Comparison of ENCODE assay signal across 8 cellular contexts in genomic region chr12:94873368-94874085, GRCh38.
DNase-seq lines count a peak whose midpoint lies in the region; ATAC-seq, FAIRE-seq and TF ChIP-seq lines count a peak whose summit lies in the region.

No MANE protein-coding gene starts in this region.

- H3K4me3 Mint-ChIP-seq in activated naive CD8-positive, alpha-beta T cell treated with anti-CD3 and anti-CD28 coated beads, Interleukin-2, amount 50 U/mL, for 24 hours = peak overlapping the region; percentile 71
- peak overlapping the region; percentile 81 to 83 for H3K4me3 Mint-ChIP-seq in stimulated activated naive CD8-positive, alpha-beta T cell treated with anti-CD3 and anti-CD28 coated beads, Interleukin-15, amount 100 ng/mL, for 72 hours

- ATAC-seq in GM19328 (IDR thresholded peaks at IDR 0.05; ENCODE audit: unreplicated experiment) (peak; percentile 58), HG03280 (IDR thresholded peaks at IDR 0.05; ENCODE audit: unreplicated experiment) (peak; percentile 81), GM18870 (IDR thresholded peaks at IDR 0.05; ENCODE audit: unreplicated experiment) (no peak)
- peak; percentile 34 for ATAC-seq in activated naive CD8-positive, alpha-beta T cell treated with anti-CD3 and anti-CD28 coated beads, Interleukin-2, amount 50 U/mL, for 24 hours
- peak; percentile 59 for ATAC-seq in stimulated activated naive CD8-positive, alpha-beta T cell treated with anti-CD3 and anti-CD28 coated beads, Interleukin-15, amount 100 ng/mL, for 72 hours

- H3K27ac Mint-ChIP-seq in activated naive CD8-positive, alpha-beta T cell treated with anti-CD3 and anti-CD28 coated beads, Interleukin-2, amount 50 U/mL, for 24 hours = no peak overlapping the region
- peak overlapping the region in 1 of 2 donors; percentile 54 for H3K27ac Mint-ChIP-seq in stimulated activated naive CD8-positive, alpha-beta T cell treated with anti-CD3 and anti-CD28 coated beads, Interleukin-15, amount 100 ng/mL, for 72 hours

- peaks cover 11% of the 10 kb centered on the region for H3K4me1 Mint-ChIP-seq in activated naive CD8-positive, alpha-beta T cell treated with anti-CD3 and anti-CD28 coated beads, Interleukin-2, amount 50 U/mL, for 24 hours
- peaks cover 18% of the 10 kb centered on the region for H3K4me1 Mint-ChIP-seq in stimulated activated naive CD8-positive, alpha-beta T cell treated with anti-CD3 and anti-CD28 coated beads, Interleukin-15, amount 100 ng/mL, for 72 hours

- peak; percentile 6 for DNase-seq in EH (ENCODE audit: low read depth)
- DNase-seq in activated naive CD8-positive, alpha-beta T cell treated with anti-CD3 and anti-CD28 coated beads, Interleukin-2, amount 50 U/mL, for 24 hours = no peak
- DNase-seq in iPS-NIHi7 (ENCODE audit: extremely low spot score) = peak; percentile 74
- no peak for DNase-seq in stimulated activated naive CD8-positive, alpha-beta T cell treated with anti-CD3 and anti-CD28 coated beads, Interleukin-15, amount 100 ng/mL, for 72 hours
- no peak for DNase-seq in H54 (ENCODE audit: insufficient read length, low spot score)

- FAIRE-seq in H54 (lab: Jason Lieb, UNC) = no peak

- peaks cover 71% of the 10 kb centered on the region for H3K27me3 Mint-ChIP-seq in activated naive CD8-positive, alpha-beta T cell treated with anti-CD3 and anti-CD28 coated beads, Interleukin-2, amount 50 U/mL, for 24 hours
- H3K27me3 Mint-ChIP-seq in stimulated activated naive CD8-positive, alpha-beta T cell treated with anti-CD3 and anti-CD28 coated beads, Interleukin-15, amount 100 ng/mL, for 72 hours = peaks cover 67% of the 10 kb centered on the region

- H3K9me3 Mint-ChIP-seq in activated naive CD8-positive, alpha-beta T cell treated with anti-CD3 and anti-CD28 coated beads, Interleukin-2, amount 50 U/mL, for 24 hours = no peaks in the 10 kb centered on the region
- H3K9me3 Mint-ChIP-seq in stimulated activated naive CD8-positive, alpha-beta T cell treated with anti-CD3 and anti-CD28 coated beads, Interleukin-15, amount 100 ng/mL, for 72 hours = no peaks in the 10 kb centered on the region

- no peaks in the 10 kb centered on the region for H3K36me3 Mint-ChIP-seq in activated naive CD8-positive, alpha-beta T cell treated with anti-CD3 and anti-CD28 coated beads, Interleukin-2, amount 50 U/mL, for 24 hours (ENCODE audit: low read depth)

- TF ChIP-seq POLR2A in H54 (IDR thresholded peaks at IDR 0.05; ENCODE audit: low read depth, low read length) = no peak

Comparison
In these comparisons a context has a peak if more than half of its experiments do, and no peak if none do; other contexts are left out.
1. DNase-seq: peak in EH (single experiment) and iPS-NIHi7 (single experiment); none in activated naive CD8-positive, alpha-beta T cell treated with anti-CD3 and anti-CD28 coated beads, Interleukin-2, amount 50 U/mL, for 24 hours (single experiment), stimulated activated naive CD8-positive, alpha-beta T cell treated with anti-CD3 and anti-CD28 coated beads, Interleukin-15, amount 100 ng/mL, for 72 hours (0 of 2) and H54 (single experiment).